Comparison of ENCODE assay signal across 16 cellular contexts in the genomic region with DNA sequence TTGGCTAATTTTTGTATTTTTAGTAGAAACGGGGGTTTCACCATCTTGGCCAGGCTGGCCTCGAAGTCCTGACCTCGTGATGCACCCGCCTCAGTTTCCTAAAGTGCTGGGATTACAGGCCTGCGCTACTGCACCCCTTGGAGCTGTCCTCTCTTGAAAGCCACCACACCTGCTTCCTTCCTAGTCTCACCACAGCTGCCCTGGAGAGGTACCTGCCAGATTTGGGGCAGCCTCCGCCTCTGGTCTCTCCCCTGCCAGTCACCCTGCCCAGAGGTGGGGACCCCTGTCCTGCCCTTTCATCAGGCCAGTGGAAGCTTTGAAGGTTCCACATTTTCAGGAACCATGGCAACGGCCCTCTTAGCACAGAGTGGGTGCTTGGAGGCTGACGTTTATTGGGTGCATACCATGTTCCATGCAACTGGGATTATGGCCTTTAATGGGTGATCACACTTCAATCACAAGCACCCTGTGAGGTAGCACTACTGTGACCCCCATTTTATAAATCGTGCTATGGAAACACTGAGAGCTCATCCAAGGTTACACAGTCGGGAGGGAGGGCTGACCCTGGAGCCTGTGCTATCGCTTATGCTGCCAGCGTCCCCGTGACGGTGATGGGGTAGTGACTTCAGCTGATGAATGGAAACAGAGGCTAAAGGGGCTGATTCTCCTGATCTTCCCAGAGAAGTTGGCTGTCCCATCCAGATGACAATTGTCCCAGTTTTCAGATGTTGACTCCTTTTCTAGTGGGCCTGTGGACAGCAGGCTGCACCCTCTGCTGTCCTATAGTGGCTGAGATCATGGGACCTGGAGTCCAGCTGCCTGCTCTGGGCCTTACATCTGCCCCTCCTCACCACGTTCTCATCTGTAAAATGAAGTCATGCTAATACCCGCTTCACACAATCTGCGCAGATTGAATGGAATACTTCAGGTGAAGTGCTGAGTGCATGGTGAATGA. TPM values are rescaled to one million over a fixed set of nuclear protein-coding genes. Genes with fewer than 3 reads are reported as not detected.
"Had no signal": no experiment of that assay in that cellular context is flagged by ENCODE, and none has a peak within 500 bp of the region (broad histone marks: within the 10 kb centered on the region; RNA-seq: fewer than 3 reads in every experiment).

No MANE protein-coding gene starts in this region.

- H3K9me3 ChIP-seq: colonic mucosa, gastrocnemius medialis, lower lobe of right lung, mucosa of descending colon, SJCRH30, upper lobe of right lung had no signal

- H3K36me3 ChIP-seq: colonic mucosa, gastrocnemius medialis, lower lobe of right lung, SJCRH30, upper lobe of right lung had no signal

- H3K27me3 ChIP-seq: colonic mucosa, SJCRH30 had no signal

- ATAC-seq: gastrocnemius medialis; naive thymus-derived CD8-positive, alpha-beta T cell had no signal

- H3K27ac Mint-ChIP-seq: activated CD4-positive, alpha-beta T cell treated with anti-CD3 and anti-CD28 coated beads for 36 hours; activated CD8-positive, alpha-beta T cell treated with anti-CD3 and anti-CD28 coated beads for 36 hours; activated naive CD8-positive, alpha-beta T cell treated with anti-CD3 and anti-CD28 coated beads, Interleukin-2, amount 10 ng/mL, durations not matched to agents 7 days and 5 days; naive thymus-derived CD8-positive, alpha-beta T cell; stimulated activated effector memory CD8-positive, alpha-beta T cell treated with anti-CD3 and anti-CD28 coated beads, Interleukin-12 subunit alpha, Interleukin-12 subunit beta, amount 100 ng/mL, for 72 hours; T-helper 2 cell treated with Interferon-gamma antibody and Interleukin-4, amounts not matched to agents 5 μg/mL and 100 μg/mL, for 36 hours had no signal

- H3K4me1 Mint-ChIP-seq: activated CD4-positive, alpha-beta T cell treated with anti-CD3 and anti-CD28 coated beads for 36 hours had no signal

- FAIRE-seq: bronchial epithelial cell had no signal

- DNase-seq: activated CD4-positive, alpha-beta T cell treated with anti-CD3 and anti-CD28 coated beads for 36 hours; activated CD8-positive, alpha-beta memory T cell treated with anti-CD3 and anti-CD28 coated beads, Interleukin-2, amount 50 U/mL, for 4 hours; activated naive CD8-positive, alpha-beta T cell treated with anti-CD3 and anti-CD28 coated beads, Interleukin-2, amount 10 ng/mL, durations not matched to agents 7 days and 5 days; colonic mucosa; effector CD4-positive, alpha-beta T cell; gastrocnemius medialis; mucosa of descending colon; naive thymus-derived CD8-positive, alpha-beta T cell; SJCRH30; SW 1271; upper lobe of right lung had no signal

- H3K9me3 Mint-ChIP-seq: activated CD8-positive, alpha-beta T cell treated with anti-CD3 and anti-CD28 coated beads for 36 hours; activated naive CD8-positive, alpha-beta T cell treated with anti-CD3 and anti-CD28 coated beads, Interleukin-2, amount 10 ng/mL, durations not matched to agents 7 days and 5 days; naive thymus-derived CD8-positive, alpha-beta T cell; stimulated activated effector memory CD8-positive, alpha-beta T cell treated with anti-CD3 and anti-CD28 coated beads, Interleukin-12 subunit alpha, Interleukin-12 subunit beta, amount 100 ng/mL, for 72 hours; T-helper 2 cell treated with Interferon-gamma antibody and Interleukin-4, amounts not matched to agents 5 μg/mL and 100 μg/mL, for 36 hours had no signal

- H3K27ac ChIP-seq: colonic mucosa, gastrocnemius medialis, lower lobe of right lung, SJCRH30, upper lobe of right lung had no signal

- H3K4me1 ChIP-seq: colonic mucosa, gastrocnemius medialis, lower lobe of right lung, SJCRH30, upper lobe of right lung had no signal

- H3K36me3 Mint-ChIP-seq: activated naive CD8-positive, alpha-beta T cell treated with anti-CD3 and anti-CD28 coated beads, Interleukin-2, amount 10 ng/mL, durations not matched to agents 7 days and 5 days; naive thymus-derived CD8-positive, alpha-beta T cell; stimulated activated effector memory CD8-positive, alpha-beta T cell treated with anti-CD3 and anti-CD28 coated beads, Interleukin-12 subunit alpha, Interleukin-12 subunit beta, amount 100 ng/mL, for 72 hours had no signal

- H3K4me3 ChIP-seq: gastrocnemius medialis, mucosa of descending colon, SJCRH30, upper lobe of right lung had no signal

- H3K4me3 Mint-ChIP-seq: activated CD4-positive, alpha-beta T cell treated with anti-CD3 and anti-CD28 coated beads for 36 hours; activated CD8-positive, alpha-beta T cell treated with anti-CD3 and anti-CD28 coated beads for 36 hours; activated naive CD8-positive, alpha-beta T cell treated with anti-CD3 and anti-CD28 coated beads, Interleukin-2, amount 10 ng/mL, durations not matched to agents 7 days and 5 days; naive thymus-derived CD8-positive, alpha-beta T cell; stimulated activated effector memory CD8-positive, alpha-beta T cell treated with anti-CD3 and anti-CD28 coated beads, Interleukin-12 subunit alpha, Interleukin-12 subunit beta, amount 100 ng/mL, for 72 hours; T-helper 2 cell treated with Interferon-gamma antibody and Interleukin-4, amounts not matched to agents 5 μg/mL and 100 μg/mL, for 36 hours had no signal

RNA-seq across cellular contexts. Expression of gene FGFR2, which starts 11.5 kb away (rescaled TPM):
- total RNA-seq: activated CD4-positive, alpha-beta T cell treated with anti-CD3 and anti-CD28 coated beads for 36 hours; activated CD8-positive, alpha-beta T cell treated with anti-CD3 and anti-CD28 coated beads for 36 hours; naive thymus-derived CD8-positive, alpha-beta T cell had no signal
